8 cellular contexts compared by ENCODE assay signal in genomic region chr1:185155600-185156320, GRCh38. TPM values are rescaled to one million over a fixed set of nuclear protein-coding genes. Genes with fewer than 3 reads are reported as not detected.
A peak's percentile ranks its signal among the peaks of the same experiment; 100 is the strongest.
DNase-seq lines count a peak whose midpoint lies in the region; ATAC-seq and TF ChIP-seq lines count a peak whose summit lies in the region.

No MANE protein-coding gene starts in this region.

- no peaks in the 10 kb centered on the region for H3K36me3 ChIP-seq in PC-3 (ENCODE audit: low read depth, low read length)
- no peaks in the 10 kb centered on the region for H3K36me3 ChIP-seq in aorta (ENCODE audit: control insufficient read depth in 1 of 2, insufficient read depth in 2 of 2, low read length in 1 of 2)

- TF ChIP-seq CTCF in PC-3 (conservative IDR thresholded peaks at IDR 0.05; ENCODE audit: low read depth, low read length) (no peak), chondrocyte (IDR thresholded peaks at IDR 0.05) (peak; percentile 4)

- peak overlapping the region; percentile 88 for H3K4me2 ChIP-seq in PC-3 (ENCODE audit: low read length)

- no peaks in the 10 kb centered on the region for H3K27me3 ChIP-seq in PC-3 (ENCODE audit: low read length)
- H3K27me3 ChIP-seq in aorta (ENCODE audit: control insufficient read depth in 1 of 2, insufficient read depth in 2 of 2, low read length in 1 of 2): no peaks in the 10 kb centered on the region

- peak overlapping the region; percentile 96 for H3K4me3 ChIP-seq in PC-3 (ENCODE audit: low read length)
- peak overlapping the region; percentile 76 to 85 for H3K4me3 ChIP-seq in aorta (ENCODE audit: low read length in 2 of 2)

- H3K4me1 Mint-ChIP-seq in activated T-cell treated with anti-CD3 and anti-CD28 coated beads, Interleukin-2, amount 50 U/mL, for 4 hours (ENCODE audit: low read depth): peaks cover 48% of the 10 kb centered on the region
- H3K4me1 Mint-ChIP-seq in chondrocyte (ENCODE audit: low read depth) (peaks cover 34% of the 10 kb centered on the region), memory B cell (peaks cover 29% of the 10 kb centered on the region)

- CTCF ChIA-PET in PC-3 (lab: Charles Lee): no interaction called here

- no peak for ATAC-seq in activated T-cell treated with anti-CD3 and anti-CD28 coated beads, Interleukin-2, amount 50 U/mL, for 4 hours
- no peak for ATAC-seq in PC-3
- ATAC-seq in memory B cell (ENCODE audit: low read depth): peak; percentile 46
- no peak for ATAC-seq in aorta (ENCODE audit: low FRiP score)
- no peak for ATAC-seq in HG03095 (IDR thresholded peaks at IDR 0.05; ENCODE audit: unreplicated experiment)

- H3K4me1 ChIP-seq in PC-3 (ENCODE audit: insufficient read depth, low read length) (peaks cover 19% of the 10 kb centered on the region), aorta (ENCODE audit: control insufficient read depth in 1 of 2, insufficient read depth in 2 of 2, low read length in 2 of 2) (peaks cover 0 to 6% of the 10 kb centered on the region in 2 donors)

- peaks cover 27% of the 10 kb centered on the region for H3K79me2 ChIP-seq in PC-3 (ENCODE audit: low read length)

- H3K27ac Mint-ChIP-seq in chondrocyte (ENCODE audit: unreplicated experiment) (peak overlapping the region; percentile 99), memory B cell (peak overlapping the region; percentile 100)

- H3K36me3 Mint-ChIP-seq in activated T-cell treated with anti-CD3 and anti-CD28 coated beads, Interleukin-2, amount 50 U/mL, for 4 hours (ENCODE audit: insufficient read depth): peaks cover 8% of the 10 kb centered on the region
- H3K36me3 Mint-ChIP-seq in chondrocyte (ENCODE audit: low read depth) (no peaks in the 10 kb centered on the region), memory B cell (peaks cover 7% of the 10 kb centered on the region)

- H3K27me3 Mint-ChIP-seq in activated T-cell treated with anti-CD3 and anti-CD28 coated beads, Interleukin-2, amount 50 U/mL, for 4 hours (ENCODE audit: low read depth): no peaks in the 10 kb centered on the region
- H3K27me3 Mint-ChIP-seq in chondrocyte (ENCODE audit: low read depth) (no peaks in the 10 kb centered on the region), memory B cell (no peaks in the 10 kb centered on the region)

- peak overlapping the region; percentile 67; the same call in 1 of the 2 replicates for H3K27ac ChIP-seq in PC-3 (ENCODE audit: low read length)
- H3K27ac ChIP-seq in aorta (ENCODE audit: low read depth in 1 of 2, low read length in 2 of 2): peak overlapping the region; percentile 93 to 96

- intact Hi-C loops in PC-3 (cut with micrococcal nuclease): loop anchor here (2.0 to 5.0 kb wide), 4 partner anchors 108 to 401 kb away; partner anchors contain the start of genes EDEM3 and RNF2
- intact Hi-C loops in aorta (cut with DNase I): loop anchor here (2.0 to 10.0 kb wide), 3 partner anchors 108 to 401 kb away; partner anchors contain the start of genes EDEM3 (in 1 of the 2) and RNF2 (in 1 of the 2)

- H4K20me1 ChIP-seq in PC-3 (ENCODE audit: low read length): no peaks in the 10 kb centered on the region

- peak overlapping the region; percentile 98 for H3K4me3 Mint-ChIP-seq in activated T-cell treated with anti-CD3 and anti-CD28 coated beads, Interleukin-2, amount 50 U/mL, for 4 hours
- H3K4me3 Mint-ChIP-seq in chondrocyte (ENCODE audit: unreplicated experiment) (peak overlapping the region; percentile 78), memory B cell (peak overlapping the region; percentile 94)

- 3 to 4% methylated on average over 12 of the region's 12 CpGs for WGBS in aorta, 2 donors

- BruUV-seq in PC-3 (replicated peaks; lab: Mats Ljungman, UMichigan): no TSS peak

- H3K9me3 Mint-ChIP-seq in activated T-cell treated with anti-CD3 and anti-CD28 coated beads, Interleukin-2, amount 50 U/mL, for 4 hours: no peaks in the 10 kb centered on the region
- H3K9me3 Mint-ChIP-seq in chondrocyte (ENCODE audit: low read depth) (no peaks in the 10 kb centered on the region), memory B cell (no peaks in the 10 kb centered on the region)

- no peaks in the 10 kb centered on the region for H3F3A ChIP-seq in PC-3 (ENCODE audit: low read length, unreplicated experiment)

- H3K9me2 ChIP-seq in PC-3 (replicated peaks; ENCODE audit: low read length): no peaks in the 10 kb centered on the region

- peak overlapping the region; percentile 90 for H3K9ac ChIP-seq in PC-3 (ENCODE audit: low read length)

- H2AFZ ChIP-seq in PC-3 (ENCODE audit: low read length): peak overlapping the region; percentile 95

- no peak for DNase-seq in activated T-cell treated with anti-CD3 and anti-CD28 coated beads, Interleukin-2, amount 50 U/mL, for 4 hours
- DNase-seq in activated T-cell treated with anti-CD3 and anti-CD28 coated beads, Interleukin-2, amount 50 U/mL, for 1 hour: no peak
- DNase-seq in PC-3 (peak; percentile 15), chondrocyte (ENCODE audit: low spot score) (no peak), memory B cell (ENCODE audit: low spot score in 2 of 2) (peak; percentile 23 to 67), aorta (no peak)
- no peak for DNase-seq in activated CD4-positive, CD25-positive, alpha-beta regulatory T cell treated with anti-CD3 and anti-CD28 coated beads, Interleukin-2, amount 50 U/mL, for 72 hours

- H3K9me3 ChIP-seq in PC-3 (ENCODE audit: low read length): no peaks in the 10 kb centered on the region
- H3K9me3 ChIP-seq in aorta (ENCODE audit: control insufficient read depth, low read length): no peaks in the 10 kb centered on the region

- POLR2A ChIA-PET in PC-3 (lab: Charles Lee; ENCODE audit: unreplicated experiment): interaction anchor here (0.6 kb wide), 2 partner anchors 47 to 110 kb away, joined by 3 to 6 read pairs; no protein-coding TSS in a partner anchor

RNA-seq across cellular contexts. Expression of gene TRMT1L, which starts 1.0 kb away (rescaled TPM):
- 10 to 100 TPM; 13.7 to 16.8 (median 15.3) TPM for total RNA-seq in activated T-cell treated with anti-CD3 and anti-CD28 coated beads, Interleukin-2, amount 50 U/mL, for 4 hours
- total RNA-seq in PC-3 (2014; rRNA removed) (6.9 and 11.3 TPM in 2 replicates), chondrocyte (10.9 to 21.0 TPM (median 12.6 TPM) in 3 replicates), aorta (10 to 100 TPM in 1 of 2 donors, 1 to 10 TPM in 1; 9.6 to 16.9 TPM)
- polyA plus RNA-seq in aorta: 1 to 10 TPM; 5.1 to 6.3 TPM

RNA-seq across cellular contexts. Expression of gene SWT1, which starts 1.2 kb away (rescaled TPM):
- total RNA-seq in activated T-cell treated with anti-CD3 and anti-CD28 coated beads, Interleukin-2, amount 50 U/mL, for 4 hours: 1 to 10 TPM in 2 of 3 donors, under 1 TPM in 1; 0.66 to 1.7 (median 1.0) TPM
- total RNA-seq in PC-3 (2014; rRNA removed) (0.69 and 1.5 TPM in 2 replicates), chondrocyte (2.7 to 3.5 TPM (median 3.3 TPM) in 3 replicates), aorta (1 to 10 TPM; 6.9 to 7.8 TPM)
- polyA plus RNA-seq in aorta: 1 to 10 TPM; 2.5 to 3.0 TPM

Comparison
In these comparisons a context has a peak if more than half of its experiments do, and no peak if none do; other contexts are left out.
1. DNase-seq: peak in PC-3 (single experiment) and memory B cell (2 of 2); none in activated T-cell treated with anti-CD3 and anti-CD28 coated beads, Interleukin-2, amount 50 U/mL, for 4 hours (single experiment), activated T-cell treated with anti-CD3 and anti-CD28 coated beads, Interleukin-2, amount 50 U/mL, for 1 hour (single experiment), chondrocyte (single experiment), aorta (0 of 2) and activated CD4-positive, CD25-positive, alpha-beta regulatory T cell treated with anti-CD3 and anti-CD28 coated beads, Interleukin-2, amount 50 U/mL, for 72 hours (single experiment).
2. Peak in every context shown above with its lines, with median percentiles within 50 percentile points of each other: H3K4me3 Mint-ChIP-seq.